Comparison of ENCODE assay signal across 8 cellular contexts in genomic region chr4:169268951-169269781, GRCh38. TPM values are rescaled to one million over a fixed set of nuclear protein-coding genes. Genes with fewer than 3 reads are reported as not detected.
DNase-seq lines count a peak whose midpoint lies in the region; ATAC-seq and TF ChIP-seq lines count a peak whose summit lies in the region.

No MANE protein-coding gene starts in this region.

- no peaks in the 10 kb centered on the region for H3K36me3 Mint-ChIP-seq in activated CD8-positive, alpha-beta T cell treated with anti-CD3 and anti-CD28 coated beads, Interleukin-2, amount 10 ng/mL, durations not matched to agents 7 days and 5 days (ENCODE audit: low read depth)

- no peak for TF ChIP-seq CTCF in cardiac muscle cell (IDR thresholded peaks at IDR 0.05; ENCODE audit: low read depth, low read length)

- H3K27ac Mint-ChIP-seq in activated CD8-positive, alpha-beta T cell treated with anti-CD3 and anti-CD28 coated beads, Interleukin-2, amount 10 ng/mL, durations not matched to agents 7 days and 5 days = no peak overlapping the region

- H3K4me1 Mint-ChIP-seq in activated CD8-positive, alpha-beta T cell treated with anti-CD3 and anti-CD28 coated beads, Interleukin-2, amount 10 ng/mL, durations not matched to agents 7 days and 5 days (ENCODE audit: low read depth) = peaks cover 15% of the 10 kb centered on the region

- peak overlapping the region; percentile 87 to 89 for H3K9ac ChIP-seq in stomach smooth muscle (ENCODE audit: low read length in 2 of 2)

- POLR2A ChIA-PET in activated CD8-positive, alpha-beta T cell treated with anti-CD3 and anti-CD28 coated beads, Interleukin-2, amount 10 ng/mL, durations not matched to agents 7 days and 5 days (lab: Charles Lee) = no interaction called here

- CTCF ChIA-PET in activated CD8-positive, alpha-beta T cell treated with anti-CD3 and anti-CD28 coated beads, Interleukin-2, amount 10 ng/mL, durations not matched to agents 7 days and 5 days (lab: Charles Lee) = interaction anchor here (0.6 to 1.7 kb wide), 6 partner anchors 8 to 257 kb away, joined by 3 to 6 read pairs (median 3); no protein-coding TSS in a partner anchor

- H3K27me3 ChIP-seq in cardiac muscle cell (peaks cover 10% of the 10 kb centered on the region), stomach smooth muscle (ENCODE audit: control insufficient read depth in 1 of 2, insufficient read depth in 2 of 2, low read length in 2 of 2) (no peaks in the 10 kb centered on the region)

- H3K9me3 Mint-ChIP-seq in activated CD8-positive, alpha-beta T cell treated with anti-CD3 and anti-CD28 coated beads, Interleukin-2, amount 10 ng/mL, durations not matched to agents 7 days and 5 days (ENCODE audit: insufficient read depth) = no peaks in the 10 kb centered on the region

- H3K4me1 ChIP-seq in cardiac muscle cell (ENCODE audit: low read depth) = peaks cover 6% of the 10 kb centered on the region
- H3K4me1 ChIP-seq in stomach smooth muscle (ENCODE audit: control insufficient read depth, insufficient read depth, low read length) = peaks cover 17% of the 10 kb centered on the region

- no peak overlapping the region for H3K27ac ChIP-seq in cardiac muscle cell
- H3K27ac ChIP-seq in stomach smooth muscle (ENCODE audit: low read length) = no peak overlapping the region

- ATAC-seq in Right ventricle myocardium inferior (no peak), GM18511 (IDR thresholded peaks at IDR 0.05; ENCODE audit: unreplicated experiment) (no peak)
- ATAC-seq in activated CD8-positive, alpha-beta T cell treated with anti-CD3 and anti-CD28 coated beads, Interleukin-2, amount 10 ng/mL, durations not matched to agents 7 days and 5 days = no peak

- H3K27me3 Mint-ChIP-seq in activated CD8-positive, alpha-beta T cell treated with anti-CD3 and anti-CD28 coated beads, Interleukin-2, amount 10 ng/mL, durations not matched to agents 7 days and 5 days (ENCODE audit: low read depth) = peaks cover 58% of the 10 kb centered on the region

- intact Hi-C loops in Right ventricle myocardium inferior (cut with DNase I) = no loop called here

- DNase-seq in cardiac muscle cell (ENCODE audit: low read depth in 1 of 2, low spot score in 1 of 2) (peak in 1 of 2 donors; percentile 90), Right ventricle myocardium inferior (ENCODE audit: missing footprints) (no peak), iris pigment epithelial cell (ENCODE audit: low read depth) (peak; percentile 93), islet precursor cell (no peak)
- DNase-seq in activated CD8-positive, alpha-beta T cell treated with anti-CD3 and anti-CD28 coated beads, Interleukin-2, amount 10 ng/mL, durations not matched to agents 7 days and 5 days = no peak
- DNase-seq in activated CD4-positive, alpha-beta T cell treated with anti-CD3 and anti-CD28 coated beads, Interleukin-2, amount 50 U/mL, for 48 hours = no peak

- peak overlapping the region; percentile 85 for H3K4me3 ChIP-seq in cardiac muscle cell
- H3K4me3 ChIP-seq in stomach smooth muscle (ENCODE audit: low read length in 2 of 2) = peak overlapping the region; percentile 89 to 90

- H3K36me3 ChIP-seq in cardiac muscle cell (no peaks in the 10 kb centered on the region), stomach smooth muscle (ENCODE audit: control insufficient read depth in 2 of 2, insufficient read depth in 2 of 2, low read length in 2 of 2) (no peaks in the 10 kb centered on the region)

- peak overlapping the region; percentile 78 for H3K4me3 Mint-ChIP-seq in activated CD8-positive, alpha-beta T cell treated with anti-CD3 and anti-CD28 coated beads, Interleukin-2, amount 10 ng/mL, durations not matched to agents 7 days and 5 days

- H3K9me3 ChIP-seq in cardiac muscle cell (ENCODE audit: low read depth) = no peaks in the 10 kb centered on the region
- H3K9me3 ChIP-seq in stomach smooth muscle (ENCODE audit: control insufficient read depth in 2 of 2, low read length in 2 of 2) = no peaks in the 10 kb centered on the region

RNA-seq across cellular contexts. Expression of gene SH3RF1, which starts 1.6 kb away (rescaled TPM):
- 4.3 and 4.8 TPM in 2 replicates for total RNA-seq in cardiac muscle cell
- polyA plus RNA-seq in cardiac muscle cell = 3.4 and 4.4 TPM in 2 replicates
- total RNA-seq in Right ventricle myocardium inferior = 8.8 TPM
- total RNA-seq in activated CD8-positive, alpha-beta T cell treated with anti-CD3 and anti-CD28 coated beads, Interleukin-2, amount 10 ng/mL, durations not matched to agents 7 days and 5 days = under 1 TPM; 0.08 to 0.18 TPM
